In genomic region chr7:116786791-116787443, GRCh38 we compare ENCODE assay signal across 8 cellular contexts.
DNase-seq lines count a peak whose midpoint lies in the region; ATAC-seq lines count a peak whose summit lies in the region.

No MANE protein-coding gene starts in this region.

- no peaks in the 10 kb centered on the region for H3K36me3 Mint-ChIP-seq in activated T-cell treated with anti-CD3 and anti-CD28 coated beads, Interleukin-2, amount 50 U/mL, for 4 hours (ENCODE audit: insufficient read depth)
- no peaks in the 10 kb centered on the region for H3K36me3 Mint-ChIP-seq in activated naive CD8-positive, alpha-beta T cell treated with anti-CD3 and anti-CD28 coated beads, Interleukin-2, amount 10 ng/mL, durations not matched to agents 7 days and 5 days
- no peaks in the 10 kb centered on the region for H3K36me3 Mint-ChIP-seq in memory B cell

- H3K27me3 Mint-ChIP-seq in activated T-cell treated with anti-CD3 and anti-CD28 coated beads, Interleukin-2, amount 50 U/mL, for 4 hours (ENCODE audit: low read depth) = no peaks in the 10 kb centered on the region
- peaks cover 6% of the 10 kb centered on the region for H3K27me3 Mint-ChIP-seq in activated naive CD8-positive, alpha-beta T cell treated with anti-CD3 and anti-CD28 coated beads, Interleukin-2, amount 10 ng/mL, durations not matched to agents 7 days and 5 days
- H3K27me3 Mint-ChIP-seq in memory B cell = no peaks in the 10 kb centered on the region

- H3K4me1 Mint-ChIP-seq in activated T-cell treated with anti-CD3 and anti-CD28 coated beads, Interleukin-2, amount 50 U/mL, for 4 hours (ENCODE audit: low read depth) = no peaks in the 10 kb centered on the region
- H3K4me1 Mint-ChIP-seq in activated naive CD8-positive, alpha-beta T cell treated with anti-CD3 and anti-CD28 coated beads, Interleukin-2, amount 10 ng/mL, durations not matched to agents 7 days and 5 days = no peaks in the 10 kb centered on the region
- no peaks in the 10 kb centered on the region for H3K4me1 Mint-ChIP-seq in memory B cell

- peak; percentile 85 to 87 for ATAC-seq in activated T-cell treated with anti-CD3 and anti-CD28 coated beads, Interleukin-2, amount 50 U/mL, for 4 hours
- ATAC-seq in GM21529 (IDR thresholded peaks at IDR 0.05; ENCODE audit: unreplicated experiment) (peak; percentile 99), HG03571 (IDR thresholded peaks at IDR 0.05; ENCODE audit: unreplicated experiment) (peak; percentile 95), memory B cell (ENCODE audit: low read depth) (peak; percentile 99)
- ATAC-seq in activated naive CD8-positive, alpha-beta T cell treated with anti-CD3 and anti-CD28 coated beads, Interleukin-2, amount 10 ng/mL, durations not matched to agents 7 days and 5 days (ENCODE audit: low read depth) = peak; percentile 50

- POLR2A ChIA-PET in activated naive CD8-positive, alpha-beta T cell treated with anti-CD3 and anti-CD28 coated beads, Interleukin-2, amount 10 ng/mL, durations not matched to agents 7 days and 5 days (lab: Charles Lee) = no interaction called here

- H3K9me3 Mint-ChIP-seq in activated T-cell treated with anti-CD3 and anti-CD28 coated beads, Interleukin-2, amount 50 U/mL, for 4 hours = no peaks in the 10 kb centered on the region
- H3K9me3 Mint-ChIP-seq in activated naive CD8-positive, alpha-beta T cell treated with anti-CD3 and anti-CD28 coated beads, Interleukin-2, amount 10 ng/mL, durations not matched to agents 7 days and 5 days = no peaks in the 10 kb centered on the region
- H3K9me3 Mint-ChIP-seq in memory B cell = no peaks in the 10 kb centered on the region

- DNase-seq in activated T-cell treated with anti-CD3 and anti-CD28 coated beads, Interleukin-2, amount 50 U/mL, for 4 hours = no peak
- no peak for DNase-seq in activated T-cell treated with anti-CD3 and anti-CD28 coated beads, Interleukin-2, amount 50 U/mL, for 1 hour
- DNase-seq in activated naive CD8-positive, alpha-beta T cell treated with anti-CD3 and anti-CD28 coated beads, Interleukin-2, amount 10 ng/mL, durations not matched to agents 7 days and 5 days = no peak
- DNase-seq in memory B cell (ENCODE audit: low spot score in 2 of 2) (peak; percentile 23 to 52), NCI-H2107 treated with DMSO at 0.1 percent for 48 hours (lab: John Stamatoyannopoulos, UW; ENCODE audit: unreplicated experiment) (no peak), NCI-H146 (lab: John Stamatoyannopoulos, UW) (no peak)

- H3K27ac Mint-ChIP-seq in activated naive CD8-positive, alpha-beta T cell treated with anti-CD3 and anti-CD28 coated beads, Interleukin-2, amount 10 ng/mL, durations not matched to agents 7 days and 5 days = no peak overlapping the region
- H3K27ac Mint-ChIP-seq in memory B cell = no peak overlapping the region

- no peak overlapping the region for H3K4me3 Mint-ChIP-seq in activated T-cell treated with anti-CD3 and anti-CD28 coated beads, Interleukin-2, amount 50 U/mL, for 4 hours
- H3K4me3 Mint-ChIP-seq in activated naive CD8-positive, alpha-beta T cell treated with anti-CD3 and anti-CD28 coated beads, Interleukin-2, amount 10 ng/mL, durations not matched to agents 7 days and 5 days = no peak overlapping the region
- no peak overlapping the region for H3K4me3 Mint-ChIP-seq in memory B cell

Comparison
In these comparisons a context has a peak if more than half of its experiments do, and no peak if none do; other contexts are left out.
1. DNase-seq: peak in memory B cell (2 of 2); none in activated T-cell treated with anti-CD3 and anti-CD28 coated beads, Interleukin-2, amount 50 U/mL, for 4 hours (single experiment), activated T-cell treated with anti-CD3 and anti-CD28 coated beads, Interleukin-2, amount 50 U/mL, for 1 hour (single experiment), activated naive CD8-positive, alpha-beta T cell treated with anti-CD3 and anti-CD28 coated beads, Interleukin-2, amount 10 ng/mL, durations not matched to agents 7 days and 5 days (single experiment), NCI-H2107 treated with DMSO at 0.1 percent for 48 hours (single experiment) and NCI-H146 (single experiment).
2. Peak in every context shown above with its lines, with median percentiles within 50 percentile points of each other: ATAC-seq.